1 cellular context compared by ENCODE assay signal in genomic region chr11:116072776-116073175, GRCh38.
TF ChIP-seq lines count a peak whose summit lies in the region.

No MANE protein-coding gene starts in this region.

TF ChIP-seq in GM23338, 12 proteins besides CTCF, POLR2A, EP300 and RAD21 (continued from another document):
- TF ChIP-seq ZNF462 (CRISPR knock-in tag; IDR thresholded peaks at IDR 0.05) (no peak), POLR2AphosphoS5 (IDR thresholded peaks at IDR 0.05; ENCODE audit: low read depth) (no peak), EZH2phosphoT487 (IDR thresholded peaks at IDR 0.05; ENCODE audit: unreplicated experiment) (no peak), JUNB (IDR thresholded peaks at IDR 0.05; ENCODE audit: unreplicated experiment) (no peak), STAT1 (IDR thresholded peaks at IDR 0.05; ENCODE audit: unreplicated experiment) (no peak), ZNF331 (CRISPR knock-in tag; IDR thresholded peaks at IDR 0.05; ENCODE audit: low read depth) (no peak), CREB1 (CRISPR knock-in tag; IDR thresholded peaks at IDR 0.05; ENCODE audit: low read depth) (no peak), EZH2 (IDR thresholded peaks at IDR 0.05; ENCODE audit: low read depth, unreplicated experiment) (no peak), ETS1 (IDR thresholded peaks at IDR 0.05) (no peak), ZNF114 (CRISPR knock-in tag; IDR thresholded peaks at IDR 0.05) (no peak)
TF ChIP-seq in GM23338: peak in this region for 0.
